ENCODE assay signal across 8 cellular contexts in genomic region chr12:48197549-48197966, GRCh38. TPM values are rescaled to one million over a fixed set of nuclear protein-coding genes. Genes with fewer than 3 reads are reported as not detected.
DNase-seq lines count a peak whose midpoint lies in the region; ATAC-seq, FAIRE-seq and TF ChIP-seq lines count a peak whose summit lies in the region.

No MANE protein-coding gene starts in this region.

- H4K20me1 ChIP-seq in keratinocyte (ENCODE audit: control insufficient read depth, extremely low read depth, insufficient read depth, low read length): no peaks in the 10 kb centered on the region

- CTCF ChIA-PET in activated CD4-positive, alpha-beta T cell treated with anti-CD3 and anti-CD28 coated beads for 36 hours (lab: Charles Lee): interaction anchor here (0.5 to 4.5 kb wide), 25 partner anchors 8 to 1125 kb away, joined by 3 to 19 read pairs (median 4); partner anchors contain the start of genes ASB8 and CCDC184
- CTCF ChIA-PET in MCF 10A (lab: Yijun Ruan, JAX): interaction anchor here (0.5 to 4.0 kb wide), 14 partner anchors 9 to 482 kb away, joined by 3 to 30 read pairs (median 3); no protein-coding TSS in a partner anchor

- no peaks in the 10 kb centered on the region for H3K36me3 ChIP-seq in keratinocyte (ENCODE audit: control insufficient read depth in 2 of 2, extremely low read depth in 1 of 2, insufficient read depth in 2 of 2, low read length in 2 of 2)

- H3K27me3 Mint-ChIP-seq in activated CD4-positive, alpha-beta T cell treated with anti-CD3 and anti-CD28 coated beads for 36 hours: peaks cover 4% of the 10 kb centered on the region
- H3K27me3 Mint-ChIP-seq in MCF 10A (ENCODE audit: insufficient read depth, unreplicated experiment): peaks cover 51% of the 10 kb centered on the region
- H3K27me3 Mint-ChIP-seq in stimulated activated naive CD8-positive, alpha-beta T cell treated with anti-CD3 and anti-CD28 coated beads, Interleukin-15, amount 100 ng/mL, for 72 hours: peaks cover 20% of the 10 kb centered on the region

- no TSS peak for BruUV-seq in MCF 10A (replicated peaks; lab: Mats Ljungman, UMichigan)

- ATAC-seq in activated CD4-positive, alpha-beta T cell treated with anti-CD3 and anti-CD28 coated beads for 36 hours: peak; percentile 31
- peak; percentile 10 for ATAC-seq in HG02759 (IDR thresholded peaks at IDR 0.05; ENCODE audit: unreplicated experiment)
- ATAC-seq in stimulated activated naive CD8-positive, alpha-beta T cell treated with anti-CD3 and anti-CD28 coated beads, Interleukin-15, amount 100 ng/mL, for 72 hours: peak; percentile 42

- H3K36me3 Mint-ChIP-seq in activated CD4-positive, alpha-beta T cell treated with anti-CD3 and anti-CD28 coated beads for 36 hours (ENCODE audit: low read depth): peaks cover 28% of the 10 kb centered on the region
- H3K36me3 Mint-ChIP-seq in MCF 10A (ENCODE audit: insufficient read depth, unreplicated experiment): no peaks in the 10 kb centered on the region

- H3K27me3 ChIP-seq in keratinocyte (ENCODE audit: control insufficient read depth, extremely low read depth, insufficient read depth, low read length): no peaks in the 10 kb centered on the region

- peak overlapping the region; percentile 90 for H3K9ac ChIP-seq in keratinocyte (ENCODE audit: control insufficient read depth, extremely low read depth, insufficient read depth, low read length)

- H3K27ac ChIP-seq in keratinocyte (ENCODE audit: control insufficient read depth, insufficient read depth, low read length): peak overlapping the region; percentile 26

- no peaks in the 10 kb centered on the region for H3K9me1 ChIP-seq in keratinocyte (ENCODE audit: control insufficient read depth, extremely low read depth, insufficient read depth, low read length)

- H3K4me1 ChIP-seq in keratinocyte (ENCODE audit: control insufficient read depth, extremely low read depth, insufficient read depth, low read length): no peaks in the 10 kb centered on the region

- H3K9me3 Mint-ChIP-seq in activated CD4-positive, alpha-beta T cell treated with anti-CD3 and anti-CD28 coated beads for 36 hours (ENCODE audit: low read depth): peaks cover 4% of the 10 kb centered on the region
- peaks cover 5% of the 10 kb centered on the region for H3K9me3 Mint-ChIP-seq in MCF 10A (ENCODE audit: unreplicated experiment)
- peaks cover 12 to 17% of the 10 kb centered on the region in 2 donors for H3K9me3 Mint-ChIP-seq in stimulated activated naive CD8-positive, alpha-beta T cell treated with anti-CD3 and anti-CD28 coated beads, Interleukin-15, amount 100 ng/mL, for 72 hours

- H2AFZ ChIP-seq in keratinocyte (ENCODE audit: control insufficient read depth, low read length): peak overlapping the region; percentile 99

- TF ChIP-seq CTCF in MCF 10A (IDR thresholded peaks at IDR 0.05; ENCODE audit: unreplicated experiment): peak; percentile 28
- peak in 1 of 3 experiments; percentile 53 for TF ChIP-seq CTCF in keratinocyte (optimal IDR thresholded peaks at IDR 0.05 in 1 of 3, IDR thresholded peaks at IDR 0.05 in 1 of 3, conservative IDR thresholded peaks at IDR 0.05 in 1 of 3; ENCODE audit: extremely low read depth in 1 of 3, insufficient read depth in 2 of 3, low read length in 3 of 3)

- H3K4me2 ChIP-seq in keratinocyte (ENCODE audit: control insufficient read depth, extremely low read depth, insufficient read depth, low read depth, low read length): peak overlapping the region; percentile 69

- H3K4me1 Mint-ChIP-seq in activated CD4-positive, alpha-beta T cell treated with anti-CD3 and anti-CD28 coated beads for 36 hours: peaks cover 30% of the 10 kb centered on the region
- H3K4me1 Mint-ChIP-seq in MCF 10A (ENCODE audit: insufficient read depth, unreplicated experiment): peaks cover 7% of the 10 kb centered on the region
- H3K4me1 Mint-ChIP-seq in stimulated activated naive CD8-positive, alpha-beta T cell treated with anti-CD3 and anti-CD28 coated beads, Interleukin-15, amount 100 ng/mL, for 72 hours: peaks cover 36% of the 10 kb centered on the region

- H3K4me3 Mint-ChIP-seq in activated CD4-positive, alpha-beta T cell treated with anti-CD3 and anti-CD28 coated beads for 36 hours: peak overlapping the region; percentile 80
- H3K4me3 Mint-ChIP-seq in MCF 10A (ENCODE audit: unreplicated experiment): peak overlapping the region; percentile 77
- H3K4me3 Mint-ChIP-seq in stimulated activated naive CD8-positive, alpha-beta T cell treated with anti-CD3 and anti-CD28 coated beads, Interleukin-15, amount 100 ng/mL, for 72 hours: peak overlapping the region; percentile 76 to 96

- POLR2A ChIA-PET in activated CD4-positive, alpha-beta T cell treated with anti-CD3 and anti-CD28 coated beads for 36 hours (lab: Charles Lee): interaction anchor here (1.0 to 2.1 kb wide), 4 partner anchors 10 to 365 kb away, joined by 3 to 9 read pairs (median 3); partner anchors contain the start of gene ASB8
- POLR2A ChIA-PET in MCF 10A (lab: Yijun Ruan, JAX): interaction anchor here (0.6 to 1.5 kb wide), 6 partner anchors 10 to 1781 kb away, joined by 3 to 7 read pairs (median 5); partner anchors contain the start of gene ASB8

- DNase-seq in activated CD4-positive, alpha-beta T cell treated with anti-CD3 and anti-CD28 coated beads for 36 hours: no peak
- no peak for DNase-seq in activated CD4-positive, alpha-beta T cell treated with anti-CD3 and anti-CD28 coated beads, Interleukin-2, amount 50 U/mL, for 1 hour
- peak; percentile 74 for DNase-seq in NCI-H774 (lab: John Stamatoyannopoulos, UW)
- DNase-seq in MCF 10A (ENCODE audit: unreplicated experiment): no peak
- DNase-seq in keratinocyte (ENCODE audit: low read depth, low spot score): no peak
- DNase-seq in stimulated activated naive CD8-positive, alpha-beta T cell treated with anti-CD3 and anti-CD28 coated beads, Interleukin-15, amount 100 ng/mL, for 72 hours: peak in 1 of 2 donors; percentile 20
- DNase-seq in stimulated activated CD4-positive, alpha-beta T cell treated with anti-CD3 and anti-CD28 coated beads, Interleukin-4, amount 100 ng/mL, for 1 hour: no peak

- peak overlapping the region; percentile 99 for H3K27ac Mint-ChIP-seq in activated CD4-positive, alpha-beta T cell treated with anti-CD3 and anti-CD28 coated beads for 36 hours
- no peak overlapping the region for H3K27ac Mint-ChIP-seq in MCF 10A (ENCODE audit: low read depth, unreplicated experiment)
- peak overlapping the region; percentile 88 to 99 for H3K27ac Mint-ChIP-seq in stimulated activated naive CD8-positive, alpha-beta T cell treated with anti-CD3 and anti-CD28 coated beads, Interleukin-15, amount 100 ng/mL, for 72 hours

- dilution Hi-C loops in keratinocyte (cut with MboI; ENCODE audit: extremely low pct_ligation_motif_present, low sequenced_read_pairs): no loop called here

- intact Hi-C loops in activated CD4-positive, alpha-beta T cell treated with anti-CD3 and anti-CD28 coated beads for 36 hours (cut with DNase I, micrococcal nuclease): loop anchor here (5.0 kb wide), 6 partner anchors 40 to 935 kb away; partner anchors contain the start of genes ASB8 (in 1 of the 2), TUBA1B (in 1 of the 2) and ZNF641 (in 1 of the 2)
- intact Hi-C loops in MCF 10A (cut with micrococcal nuclease): no loop called here

- peak overlapping the region; percentile 75 to 96 (median 84) for H3K4me3 ChIP-seq in keratinocyte (ENCODE audit: control insufficient read depth in 2 of 3, extremely low read depth in 1 of 3, insufficient read depth in 2 of 3, low read depth in 1 of 3, low read length in 3 of 3)

- no peak for FAIRE-seq in keratinocyte (lab: Jason Lieb, UNC)

- no peaks in the 10 kb centered on the region for H3K79me2 ChIP-seq in keratinocyte (ENCODE audit: control insufficient read depth, insufficient read depth, low read length)

- H3K9me3 ChIP-seq in keratinocyte (ENCODE audit: control insufficient read depth, low read depth, low read length): no peaks in the 10 kb centered on the region

RNA-seq across cellular contexts. Expression of gene OR10AD1, which starts 5.5 kb away (rescaled TPM):
- not detected for total RNA-seq in activated CD4-positive, alpha-beta T cell treated with anti-CD3 and anti-CD28 coated beads for 36 hours
- not detected in 2 replicates for total RNA-seq in MCF 10A (2022)
- not detected in 3 replicates for polyA plus RNA-seq in keratinocyte
- polyA plus RNA-seq in keratinocyte (2011; ENCODE audit: low read depth): not detected
- not detected in 2 replicates for polyA plus RNA-seq in keratinocyte (2011; cell fraction: cytosol; rRNA removed)
- polyA plus RNA-seq in keratinocyte (2011; cell fraction: nucleus; rRNA removed): not detected in 2 replicates
- 0.13 TPM in 1 of 2 replicates, not detected in the other for polyA plus RNA-seq in keratinocyte (2012; ENCODE audit: low replicate concordance)
- not detected in 3 replicates for polyA minus RNA-seq in keratinocyte
- polyA minus RNA-seq in keratinocyte (2011; cell fraction: cytosol; rRNA and poly(A)+ RNA removed): not detected
- not detected in 2 replicates for polyA minus RNA-seq in keratinocyte (2011; cell fraction: nucleus; rRNA and poly(A)+ RNA removed)

RNA-seq across cellular contexts. Expression of gene CCDC184, which starts 14.1 kb away (rescaled TPM):
- under 1 TPM; 0.25 to 0.37 TPM for total RNA-seq in activated CD4-positive, alpha-beta T cell treated with anti-CD3 and anti-CD28 coated beads for 36 hours
- not detected in 2 replicates for total RNA-seq in MCF 10A (2022)
- 0.19 to 0.51 TPM (median 0.21 TPM) in 3 replicates for polyA plus RNA-seq in keratinocyte
- polyA plus RNA-seq in keratinocyte (2011; ENCODE audit: low read depth): not detected
- polyA plus RNA-seq in keratinocyte (2011; cell fraction: cytosol; rRNA removed): 0.64 and 0.87 TPM in 2 replicates
- polyA plus RNA-seq in keratinocyte (2011; cell fraction: nucleus; rRNA removed): 0.88 and 1.6 TPM in 2 replicates
- polyA plus RNA-seq in keratinocyte (2012; ENCODE audit: low replicate concordance): 0.08 and 0.45 TPM in 2 replicates
- 0.13 to 0.20 TPM in 2 of 3 replicates, not detected in the other for polyA minus RNA-seq in keratinocyte
- polyA minus RNA-seq in keratinocyte (2011; cell fraction: cytosol; rRNA and poly(A)+ RNA removed): not detected
- polyA minus RNA-seq in keratinocyte (2011; cell fraction: nucleus; rRNA and poly(A)+ RNA removed): 0.42 and 0.62 TPM in 2 replicates

RNA-seq across cellular contexts. Expression of gene ASB8, which starts 40.2 kb away (rescaled TPM):
- 10 to 100 TPM; 28.8 to 33.0 TPM for total RNA-seq in activated CD4-positive, alpha-beta T cell treated with anti-CD3 and anti-CD28 coated beads for 36 hours
- total RNA-seq in MCF 10A (2022): 23.0 and 24.0 TPM in 2 replicates
- polyA plus RNA-seq in keratinocyte: 18.4 to 21.7 TPM (median 19.0 TPM) in 3 replicates
- polyA plus RNA-seq in keratinocyte (2011; ENCODE audit: low read depth): 1.9 TPM
- polyA plus RNA-seq in keratinocyte (2011; cell fraction: cytosol; rRNA removed): 11.3 and 13.7 TPM in 2 replicates
- 11.4 and 13.6 TPM in 2 replicates for polyA plus RNA-seq in keratinocyte (2011; cell fraction: nucleus; rRNA removed)
- polyA plus RNA-seq in keratinocyte (2012; ENCODE audit: low replicate concordance): 10.5 and 18.7 TPM in 2 replicates
- polyA minus RNA-seq in keratinocyte: 17.9 to 27.7 TPM (median 22.1 TPM) in 3 replicates
- 8.4 TPM for polyA minus RNA-seq in keratinocyte (2011; cell fraction: cytosol; rRNA and poly(A)+ RNA removed)
- 5.7 and 9.4 TPM in 2 replicates for polyA minus RNA-seq in keratinocyte (2011; cell fraction: nucleus; rRNA and poly(A)+ RNA removed)
